Comparison of ENCODE assay signal across 20 cellular contexts in the genomic region with DNA sequence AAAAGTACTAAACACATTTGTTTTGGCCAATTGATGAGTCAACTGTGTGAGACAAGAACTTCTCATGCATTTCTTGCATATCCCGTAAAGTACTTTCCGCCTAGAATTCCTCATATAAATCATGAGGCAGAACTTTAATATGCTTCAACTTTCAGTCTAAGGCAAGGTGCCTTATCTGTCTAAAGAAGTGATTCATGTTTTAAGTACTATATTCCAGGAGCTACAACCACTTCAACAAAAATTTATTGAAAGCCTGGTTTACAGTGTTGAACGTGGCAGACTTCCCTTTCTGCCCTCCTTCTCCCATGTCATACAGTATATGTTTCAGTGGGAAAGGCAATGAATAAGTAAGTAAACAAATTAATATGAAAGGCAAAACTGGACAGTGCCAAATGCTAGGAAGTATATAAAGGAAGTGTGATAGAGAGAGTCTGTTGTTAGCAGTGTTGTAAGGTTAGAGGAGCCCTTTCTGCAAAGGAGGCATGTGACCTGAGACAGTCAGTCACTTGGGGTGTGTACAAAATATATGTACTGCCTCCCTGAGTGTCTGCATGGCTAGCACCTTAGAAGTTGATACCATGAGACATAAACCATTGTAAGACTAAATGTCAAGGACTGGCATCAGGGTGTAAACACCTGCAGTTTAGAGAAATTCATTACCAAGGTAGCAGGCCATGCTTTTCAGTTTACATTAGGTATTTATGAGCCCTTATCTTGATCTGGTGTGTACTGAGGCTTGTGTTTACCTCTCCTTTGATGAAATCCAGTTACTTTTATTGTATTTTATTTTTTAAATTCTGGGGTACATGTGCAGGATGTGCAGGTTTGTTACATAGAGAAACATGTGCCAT.
DNase-seq lines count a peak whose midpoint lies in the region; ATAC-seq and TF ChIP-seq lines count a peak whose summit lies in the region.
"Had no signal": no experiment of that assay in that cellular context is flagged by ENCODE, and none has a peak within 500 bp of the region (broad histone marks: within the 10 kb centered on the region; RNA-seq: fewer than 3 reads in every experiment).

No MANE protein-coding gene starts in this region.

- TF ChIP-seq POLR2A in esophagus squamous epithelium (IDR thresholded peaks at IDR 0.05) = no peak

- no peak for TF ChIP-seq CTCF in AG10803 (conservative IDR thresholded peaks at IDR 0.05; ENCODE audit: low read length)
- no peak for TF ChIP-seq CTCF in foreskin keratinocyte (conservative IDR thresholded peaks at IDR 0.05)
- no peak for TF ChIP-seq CTCF in brain microvascular endothelial cell (IDR thresholded peaks at IDR 0.05; ENCODE audit: low read depth, low read length, missing control alignments)
- TF ChIP-seq CTCF in esophagus squamous epithelium (IDR thresholded peaks at IDR 0.05) = no peak

- in situ Hi-C loops in brain microvascular endothelial cell (cut with HindIII; ENCODE audit: low pct_ligation_motif_present, low sequenced_read_pairs) = no loop called here

- no peak overlapping the region for H3K4me3 ChIP-seq in AG10803 (ENCODE audit: low read length)
- H3K4me3 ChIP-seq in brain microvascular endothelial cell (ENCODE audit: low read depth, low read length) = no peak overlapping the region
- no peak overlapping the region for H3K4me3 ChIP-seq in esophagus squamous epithelium
- H3K4me3 ChIP-seq: heart left ventricle had no signal

- H3K27me3 ChIP-seq in foreskin keratinocyte (no peaks in the 10 kb centered on the region), brain microvascular endothelial cell (replicated peaks) (no peaks in the 10 kb centered on the region), esophagus squamous epithelium (no peaks in the 10 kb centered on the region)
- H3K27me3 ChIP-seq: heart left ventricle had no signal

- peak; percentile 76 for ATAC-seq in foreskin keratinocyte
- ATAC-seq: HCT116, heart left ventricle had no signal

- H3K4me1 ChIP-seq in foreskin keratinocyte = peaks cover 16% of the 10 kb centered on the region
- H3K4me1 ChIP-seq in esophagus squamous epithelium = no peaks in the 10 kb centered on the region

- H3K27ac ChIP-seq in foreskin keratinocyte (no peak overlapping the region), brain microvascular endothelial cell (no peak overlapping the region), esophagus squamous epithelium (no peak overlapping the region)
- H3K27ac ChIP-seq: heart left ventricle, KMS-11 had no signal

- intact Hi-C loops in esophagus squamous epithelium (cut with DNase I) = no loop called here

- DNase-seq in AG10803 (ENCODE audit: low read depth) (peak; percentile 3), GM04503 (ENCODE audit: low read depth) (peak; percentile 36), RKO (ENCODE audit: low spot score) (peak; percentile 13), foreskin keratinocyte (peak in 1 of 2 donors; percentile 79), brain microvascular endothelial cell (no peak), NCI-H2196 (lab: John Stamatoyannopoulos, UW; ENCODE audit: unreplicated experiment) (no peak), esophagus squamous epithelium (lab: John Stamatoyannopoulos, UW) (no peak)
- DNase-seq in activated effector memory CD4-positive, alpha-beta T cell treated with anti-CD3 and anti-CD28 coated beads, Interleukin-2, amount 50 U/mL, for 16 hours = no peak
- DNase-seq: activated naive CD8-positive, alpha-beta T cell treated with anti-CD3 and anti-CD28 coated beads, Interleukin-2, amount 10 ng/mL, durations not matched to agents 7 days and 5 days; activated T-cell treated with anti-CD3 and anti-CD28 coated beads for 4 hours; DMS 273 treated with DMSO at 0.1 percent for 48 hours; heart left ventricle; islet precursor cell; NCI-H1694 treated with DMSO at 0.1 percent for 48 hours; NCI-H748 treated with DMSO at 0.1 percent for 48 hours; nucleus accumbens; Right ventricle myocardium superior; trophoblast cell had no signal

- H3K9me3 ChIP-seq in esophagus squamous epithelium = no peaks in the 10 kb centered on the region
- H3K9me3 ChIP-seq: heart left ventricle had no signal

- H3K36me3 ChIP-seq in brain microvascular endothelial cell (replicated peaks) = no peaks in the 10 kb centered on the region
- H3K36me3 ChIP-seq in esophagus squamous epithelium = no peaks in the 10 kb centered on the region
- H3K36me3 ChIP-seq: heart left ventricle had no signal

- 75 to 76% methylated on average over 3 of the region's 3 CpGs for whole genome bisulfite sequencing in esophagus squamous epithelium, 2 donors

Comparison
In these comparisons a context has a peak if more than half of its experiments do, and no peak if none do; other contexts are left out.
1. DNase-seq: peak in AG10803 (single experiment), GM04503 (single experiment) and RKO (single experiment); none in brain microvascular endothelial cell (single experiment), NCI-H2196 (single experiment), esophagus squamous epithelium (single experiment) and activated effector memory CD4-positive, alpha-beta T cell treated with anti-CD3 and anti-CD28 coated beads, Interleukin-2, amount 50 U/mL, for 16 hours (single experiment).